Comparison of ENCODE assay signal across 8 cellular contexts in genomic region chr6:6676910-6677441, GRCh38.
DNase-seq lines count a peak whose midpoint lies in the region; ATAC-seq and TF ChIP-seq lines count a peak whose summit lies in the region.

No MANE protein-coding gene starts in this region.

- no peak for TF ChIP-seq POLR2A in adrenal gland (IDR thresholded peaks at IDR 0.05)

- H3K4me3 ChIP-seq in AG10803 (ENCODE audit: low read length) (no peak overlapping the region), adrenal gland (no peak overlapping the region), right cardiac atrium (ENCODE audit: low read length) (no peak overlapping the region)

- peak; percentile 78 for ATAC-seq in GM19395 (IDR thresholded peaks at IDR 0.05; ENCODE audit: unreplicated experiment)
- peak; percentile 76 to 90 for ATAC-seq in right cardiac atrium
- ATAC-seq in sciatic nerve, result peak; percentile 89
- no peak for ATAC-seq in HG03045 (IDR thresholded peaks at IDR 0.05; ENCODE audit: unreplicated experiment)

- H3K27me3 ChIP-seq in adrenal gland (no peaks in the 10 kb centered on the region), right cardiac atrium (ENCODE audit: control insufficient read depth, insufficient read depth) (no peaks in the 10 kb centered on the region)

- intact Hi-C loops in adrenal gland (cut with DNase I), result no loop called here
- intact Hi-C loops in right cardiac atrium (cut with DNase I), result loop anchor here (5.0 to 10.0 kb wide), 4 partner anchors 228 to 938 kb away; no protein-coding TSS in a partner anchor
- intact Hi-C loops in sciatic nerve (cut with DNase I), result no loop called here

- TF ChIP-seq CTCF in AG10803 (conservative IDR thresholded peaks at IDR 0.05; ENCODE audit: low read length), result peak; percentile 100
- peak; percentile 94 to 99 (median 96) for TF ChIP-seq CTCF in adrenal gland (IDR thresholded peaks at IDR 0.05)

- peaks cover 0 to 18% of the 10 kb centered on the region in 2 donors for H3K4me1 ChIP-seq in adrenal gland (replicated peaks in 1 of 2)
- peaks cover 3% of the 10 kb centered on the region for H3K4me1 ChIP-seq in right cardiac atrium (ENCODE audit: control insufficient read depth, insufficient read depth, low read length)

- 15 to 21% (median 18%) methylated on average over 7 of the region's 7 CpGs for WGBS in adrenal gland, 4 donors
- WGBS in right cardiac atrium, result 15% methylated on average over 7 of the region's 7 CpGs

- no peaks in the 10 kb centered on the region for H3K36me3 ChIP-seq in adrenal gland (replicated peaks in 1 of 2)

- DNase-seq in AG10803 (ENCODE audit: low read depth), result peak; percentile 73
- DNase-seq in NCI-H1105 (lab: John Stamatoyannopoulos, UW), result peak; percentile 65
- DNase-seq in T follicular helper cell (ENCODE audit: low read depth), result peak; percentile 60
- peak; percentile 74 to 95 (median 84) for DNase-seq in adrenal gland
- DNase-seq in right cardiac atrium, result peak; percentile 65 to 85 (median 76)
- DNase-seq in sciatic nerve (ENCODE audit: low spot score), result peak; percentile 89

- H3K27ac ChIP-seq in adrenal gland (peak overlapping the region in 1 of 5 donors; percentile 38), right cardiac atrium (ENCODE audit: low read length) (peak overlapping the region; percentile 90)

- H3K9me3 ChIP-seq in adrenal gland (replicated peaks in 1 of 3) (no peaks in the 10 kb centered on the region), right cardiac atrium (ENCODE audit: control insufficient read depth, low read length) (no peaks in the 10 kb centered on the region)

Comparison
In these comparisons a context has a peak if more than half of its experiments do, and no peak if none do; other contexts are left out.
1. intact Hi-C loops: an anchor here in right cardiac atrium (5.0 to 10.0 kb wide); none called in adrenal gland and sciatic nerve.